Comparison of ENCODE assay signal across 1 cellular context in genomic region chr3:52047295-52047960, GRCh38.
TF ChIP-seq lines count a peak whose summit lies in the region.

No MANE protein-coding gene starts in this region.

TF ChIP-seq in K562, 482 proteins besides CTCF, POLR2A, EP300 and RAD21 (continued from another document):
- TF ChIP-seq POLR2G (IDR thresholded peaks at IDR 0.05; ENCODE audit: low read depth, low read length) (0 out of 2 replicates have a peak, but pooled peaks have one; percentile 14), RB1 (IDR thresholded peaks at IDR 0.05; ENCODE audit: low read depth) (no peak), PHTF2 (CRISPR knock-in tag; IDR thresholded peaks at IDR 0.05) (no peak)
- TF ChIP-seq, protein P1, sequence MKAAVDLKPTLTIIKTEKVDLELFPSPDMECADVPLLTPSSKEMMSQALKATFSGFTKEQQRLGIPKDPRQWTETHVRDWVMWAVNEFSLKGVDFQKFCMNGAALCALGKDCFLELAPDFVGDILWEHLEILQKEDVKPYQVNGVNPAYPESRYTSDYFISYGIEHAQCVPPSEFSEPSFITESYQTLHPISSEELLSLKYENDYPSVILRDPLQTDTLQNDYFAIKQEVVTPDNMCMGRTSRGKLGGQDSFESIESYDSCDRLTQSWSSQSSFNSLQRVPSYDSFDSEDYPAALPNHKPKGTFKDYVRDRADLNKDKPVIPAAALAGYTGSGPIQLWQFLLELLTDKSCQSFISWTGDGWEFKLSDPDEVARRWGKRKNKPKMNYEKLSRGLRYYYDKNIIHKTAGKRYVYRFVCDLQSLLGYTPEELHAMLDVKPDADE (conservative IDR thresholded peaks at IDR 0.05; ENCODE audit: control insufficient read depth, low read depth, low read length): no peak
